ENCODE assay signal across 1 cellular context in genomic region chr16:88761830-88762229, GRCh38.
TF ChIP-seq lines count a peak whose summit lies in the region.

No MANE protein-coding gene starts in this region.

TF ChIP-seq in endothelial cell of umbilical vein, 7 proteins besides CTCF, POLR2A, EP300 and RAD21:
- TF ChIP-seq EZH2 (IDR thresholded peaks at IDR 0.05; ENCODE audit: borderline replicate concordance, low read depth, low read length, severe bottlenecking) (no peak), GATA2 (IDR thresholded peaks at IDR 0.05; ENCODE audit: insufficient read depth, insufficient read length, low read depth, low read length) (peak; percentile 14)
